Comparison of ENCODE assay signal across 15 cellular contexts in the genomic region with DNA sequence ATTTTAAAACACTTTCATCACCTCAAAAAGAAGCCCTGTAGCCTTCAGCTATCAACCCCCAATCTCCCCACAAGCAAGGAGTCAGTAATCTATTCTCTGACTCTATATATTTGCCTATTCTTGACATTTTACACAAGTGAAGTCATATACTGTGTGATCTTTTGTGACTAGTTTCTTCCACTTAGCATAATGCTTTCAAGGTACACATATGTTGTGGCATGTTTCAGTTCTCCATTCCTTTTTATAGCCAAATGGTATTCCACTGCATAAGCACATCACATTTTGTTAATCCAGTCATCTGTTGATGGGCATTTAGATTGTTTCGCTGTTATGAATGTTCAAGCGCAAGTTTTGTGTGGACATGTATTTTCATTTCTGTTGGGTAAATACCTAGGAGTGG.
"Had no signal": no experiment of that assay in that cellular context is flagged by ENCODE, and none has a peak within 500 bp of the region (broad histone marks: within the 10 kb centered on the region; RNA-seq: fewer than 3 reads in every experiment).

No MANE protein-coding gene starts in this region.

- H3K36me3 ChIP-seq: esophagus muscularis mucosa, ovary, stomach, upper lobe of right lung had no signal

- H3K27me3 ChIP-seq: esophagus muscularis mucosa, ovary, stomach, testis, upper lobe of right lung had no signal

- H3K4me1 ChIP-seq: testis, upper lobe of right lung had no signal

- DNase-seq: activated CD4-positive, alpha-beta memory T cell treated with anti-CD3 and anti-CD28 coated beads, Interleukin-2, amount 10 ng/mL, durations not matched to agents 7 days and 5 days; activated CD4-positive, alpha-beta T cell treated with anti-CD3 and anti-CD28 coated beads for 4 hours; activated effector memory CD4-positive, alpha-beta T cell treated with anti-CD3 and anti-CD28 coated beads, Interleukin-2, amount 50 U/mL, for 16 hours; activated T-cell treated with anti-CD3 and anti-CD28 coated beads, Interleukin-2, amount 50 U/mL, for 4 hours; amniotic stem cell; naive B cell; ovary; stomach; testis; upper lobe of right lung had no signal

- H3K4me3 ChIP-seq: coronary artery, esophagus muscularis mucosa, ovary, stomach, testis, upper lobe of right lung had no signal

- H3K4me3 Mint-ChIP-seq: activated CD4-positive, alpha-beta memory T cell treated with anti-CD3 and anti-CD28 coated beads, Interleukin-2, amount 10 ng/mL, durations not matched to agents 7 days and 5 days; activated naive CD4-positive, alpha-beta T cell treated with anti-CD3 and anti-CD28 coated beads, Interleukin-2, amount 50 U/mL, for 24 hours; activated T-cell treated with anti-CD3 and anti-CD28 coated beads, Interleukin-2, amount 50 U/mL, for 4 hours; naive B cell had no signal

- H3K27me3 Mint-ChIP-seq: activated CD4-positive, alpha-beta memory T cell treated with anti-CD3 and anti-CD28 coated beads, Interleukin-2, amount 10 ng/mL, durations not matched to agents 7 days and 5 days; activated naive CD4-positive, alpha-beta T cell treated with anti-CD3 and anti-CD28 coated beads, Interleukin-2, amount 50 U/mL, for 24 hours had no signal

- H3K4me1 Mint-ChIP-seq: activated CD4-positive, alpha-beta memory T cell treated with anti-CD3 and anti-CD28 coated beads, Interleukin-2, amount 10 ng/mL, durations not matched to agents 7 days and 5 days; activated naive CD4-positive, alpha-beta T cell treated with anti-CD3 and anti-CD28 coated beads, Interleukin-2, amount 50 U/mL, for 24 hours; naive B cell had no signal

- H3K9me3 Mint-ChIP-seq: activated CD4-positive, alpha-beta memory T cell treated with anti-CD3 and anti-CD28 coated beads, Interleukin-2, amount 10 ng/mL, durations not matched to agents 7 days and 5 days; activated naive CD4-positive, alpha-beta T cell treated with anti-CD3 and anti-CD28 coated beads, Interleukin-2, amount 50 U/mL, for 24 hours; activated T-cell treated with anti-CD3 and anti-CD28 coated beads, Interleukin-2, amount 50 U/mL, for 4 hours had no signal

- ATAC-seq: activated T-cell treated with anti-CD3 and anti-CD28 coated beads, Interleukin-2, amount 50 U/mL, for 4 hours; left lobe of liver; sciatic nerve; upper lobe of right lung had no signal

- H3K27ac Mint-ChIP-seq: activated CD4-positive, alpha-beta memory T cell treated with anti-CD3 and anti-CD28 coated beads, Interleukin-2, amount 10 ng/mL, durations not matched to agents 7 days and 5 days; activated naive CD4-positive, alpha-beta T cell treated with anti-CD3 and anti-CD28 coated beads, Interleukin-2, amount 50 U/mL, for 24 hours; naive B cell had no signal

- H3K27ac ChIP-seq: coronary artery, esophagus muscularis mucosa, ovary, stomach, testis, upper lobe of right lung had no signal

- H3K36me3 Mint-ChIP-seq: activated naive CD4-positive, alpha-beta T cell treated with anti-CD3 and anti-CD28 coated beads, Interleukin-2, amount 50 U/mL, for 24 hours; naive B cell had no signal
